ENCODE assay signal across 8 cellular contexts in the genomic region with DNA sequence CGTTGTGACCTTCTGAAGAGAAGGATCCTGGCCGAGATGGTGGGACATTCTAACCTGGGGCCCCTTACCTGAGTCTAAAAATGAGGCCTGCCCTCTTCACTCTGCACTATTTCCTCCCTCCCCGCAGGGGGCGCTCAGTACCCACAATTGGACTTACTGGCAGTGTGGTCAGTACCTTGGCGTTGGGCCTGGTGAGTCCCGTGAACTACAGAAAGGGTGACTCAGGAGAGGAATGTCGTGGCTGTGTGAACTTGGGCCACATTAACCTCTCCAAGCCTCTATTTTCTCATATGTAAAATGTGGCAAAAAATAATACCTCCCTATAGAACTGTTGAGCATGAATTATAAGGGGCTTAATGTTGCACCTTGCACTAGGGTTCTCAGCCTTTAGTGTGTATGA. TPM values are rescaled to one million over a fixed set of nuclear protein-coding genes. Genes with fewer than 3 reads are reported as not detected.
DNase-seq lines count a peak whose midpoint lies in the region; ATAC-seq and TF ChIP-seq lines count a peak whose summit lies in the region.

No MANE protein-coding gene starts in this region.

- no peaks in the 10 kb centered on the region for H3K27me3 ChIP-seq in brain microvascular endothelial cell (replicated peaks)
- H3K27me3 ChIP-seq in skeletal muscle satellite cell (ENCODE audit: control insufficient read depth, insufficient read depth, low read length): no peaks in the 10 kb centered on the region

- H3K4me3 ChIP-seq in brain microvascular endothelial cell (ENCODE audit: low read depth, low read length) (no peak overlapping the region), skeletal muscle satellite cell (ENCODE audit: low read length) (no peak overlapping the region)

- H3K4me1 ChIP-seq in skeletal muscle satellite cell (ENCODE audit: control insufficient read depth, insufficient read depth, low read length): peaks cover 21% of the 10 kb centered on the region

- H3K27ac ChIP-seq in brain microvascular endothelial cell: peak overlapping the region; percentile 66

- DNase-seq in ACHN: peak; percentile 98
- peak; percentile 23 for DNase-seq in NCI-H1694 (lab: John Stamatoyannopoulos, UW)
- peak; percentile 78 for DNase-seq in UCSD-AML1 (lab: John Stamatoyannopoulos, UW; ENCODE audit: unreplicated experiment)
- peak; percentile 95 for DNase-seq in brain microvascular endothelial cell
- peak; percentile 76 for DNase-seq in iPS DF 4.7 (ENCODE audit: extremely low read depth, low spot score)

- peak; percentile 93 for TF ChIP-seq CTCF in brain microvascular endothelial cell (IDR thresholded peaks at IDR 0.05; ENCODE audit: low read depth, low read length, missing control alignments)

- in situ Hi-C loops in ACHN (cut with HindIII; ENCODE audit: low pct_ligation_motif_present, low pct_unique_long_range_greater_than_20kb, low sequenced_read_pairs) (no loop called here), brain microvascular endothelial cell (cut with HindIII; ENCODE audit: low pct_ligation_motif_present, low sequenced_read_pairs) (no loop called here)

- H3K9ac ChIP-seq in skeletal muscle satellite cell (ENCODE audit: low read depth, low read length): peak overlapping the region; percentile 53

- ATAC-seq in GM18867 (IDR thresholded peaks at IDR 0.05; ENCODE audit: unreplicated experiment) (peak; percentile 32), GM21381 (IDR thresholded peaks at IDR 0.05; ENCODE audit: unreplicated experiment) (no peak)

- H3K9me3 ChIP-seq in skeletal muscle satellite cell (replicated peaks; ENCODE audit: low read length): no peaks in the 10 kb centered on the region

- H3K36me3 ChIP-seq in brain microvascular endothelial cell (replicated peaks): peaks cover 20% of the 10 kb centered on the region
- H3K36me3 ChIP-seq in skeletal muscle satellite cell (ENCODE audit: insufficient read depth, low read length): peaks cover 28% of the 10 kb centered on the region

- H3K4me2 ChIP-seq in skeletal muscle satellite cell (ENCODE audit: low read length): peak overlapping the region; percentile 62

RNA-seq across cellular contexts. Expression of gene RSAD1, which starts 3.9 kb away (rescaled TPM):
- total RNA-seq in skeletal muscle satellite cell (2012; rRNA removed): 21.5 and 23.4 TPM in 2 replicates

RNA-seq across cellular contexts. Expression of gene CHAD, which starts 13.8 kb away (rescaled TPM):
- total RNA-seq in skeletal muscle satellite cell (2012; rRNA removed): not detected in 2 replicates

RNA-seq across cellular contexts. Expression of gene MYCBPAP, which starts 25.7 kb away (rescaled TPM):
- total RNA-seq in skeletal muscle satellite cell (2012; rRNA removed): 0.44 and 0.51 TPM in 2 replicates

RNA-seq across cellular contexts. Expression of gene EPN3, which starts 50.0 kb away (rescaled TPM):
- total RNA-seq in skeletal muscle satellite cell (2012; rRNA removed): under 0.01 TPM in 1 of 2 replicates, not detected in the other

RNA-seq across cellular contexts. Expression of gene ACSF2, which starts 56.5 kb away (rescaled TPM):
- 5.8 and 10.3 TPM in 2 replicates for total RNA-seq in skeletal muscle satellite cell (2012; rRNA removed)

Comparison
In these comparisons a context has a peak if more than half of its experiments do, and no peak if none do; other contexts are left out.
1. DNase-seq: peak in every context shown above with its lines; median percentile 98 in ACHN; 95 in brain microvascular endothelial cell; 78 in UCSD-AML1; 76 in iPS DF 4.7; 23 in NCI-H1694.